ENCODE assay signal across 8 cellular contexts in the genomic region with DNA sequence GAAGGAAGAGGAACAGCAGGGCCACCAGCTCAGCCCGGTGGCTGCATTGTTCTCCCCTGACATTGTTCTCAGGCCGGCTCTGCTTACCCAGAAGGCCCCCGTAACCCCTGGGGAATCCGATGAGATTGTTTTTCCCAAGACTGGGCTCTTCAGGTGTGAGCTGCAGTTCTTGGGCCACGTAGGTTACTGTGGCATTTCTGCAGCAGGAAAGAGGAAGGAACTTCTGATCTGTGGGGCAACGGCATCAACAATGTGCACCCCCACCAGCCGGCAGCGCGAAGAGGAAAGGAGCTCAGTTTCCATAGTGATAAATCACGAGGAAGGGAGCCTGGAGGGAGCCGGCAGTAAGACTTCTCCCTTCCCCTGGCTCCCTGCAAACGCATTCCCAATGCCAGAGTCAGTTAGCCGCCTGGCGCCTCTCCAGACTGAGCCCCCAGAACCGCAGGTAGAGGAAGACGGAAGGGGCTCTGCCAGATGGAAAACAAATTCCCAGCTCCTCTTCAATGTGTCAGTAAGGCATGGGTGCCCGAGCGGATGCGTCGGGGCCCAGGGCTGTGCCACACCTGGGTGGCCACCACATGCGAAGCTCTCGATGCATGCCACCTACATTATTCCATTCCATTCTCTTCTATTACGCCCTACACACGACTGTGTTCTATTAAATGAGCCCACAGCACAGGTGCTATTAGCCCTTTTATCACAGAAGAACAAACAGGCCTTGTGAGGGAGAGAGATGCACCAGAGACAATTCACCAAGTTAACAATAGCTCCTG. TPM values are rescaled to one million over a fixed set of nuclear protein-coding genes. Genes with fewer than 3 reads are reported as not detected.
DNase-seq lines count a peak whose midpoint lies in the region; ATAC-seq and TF ChIP-seq lines count a peak whose summit lies in the region.

No MANE protein-coding gene starts in this region.

- peaks cover 59% of the 10 kb centered on the region for H3K4me1 Mint-ChIP-seq in CD14-positive monocyte
- no peaks in the 10 kb centered on the region for H3K4me1 Mint-ChIP-seq in stimulated activated effector memory CD8-positive, alpha-beta T cell treated with anti-CD3 and anti-CD28 coated beads, Interleukin-12 subunit alpha, Interleukin-12 subunit beta, amount 100 ng/mL, for 72 hours

- H4K20me1 ChIP-seq in MM.1S (ENCODE audit: insufficient read depth, low read length) = no peaks in the 10 kb centered on the region

- peak overlapping the region; percentile 93 to 99 (median 96) for H3K27ac Mint-ChIP-seq in CD14-positive monocyte
- no peak overlapping the region for H3K27ac Mint-ChIP-seq in stimulated activated effector memory CD8-positive, alpha-beta T cell treated with anti-CD3 and anti-CD28 coated beads, Interleukin-12 subunit alpha, Interleukin-12 subunit beta, amount 100 ng/mL, for 72 hours

- H3K27me3 Mint-ChIP-seq in CD14-positive monocyte (ENCODE audit: low read depth in 3 of 3) = peaks cover 0 to 2% (median 0%) of the 10 kb centered on the region in 3 donors

- H3K4me1 ChIP-seq in MM.1S (ENCODE audit: low read length) = peaks cover 12% of the 10 kb centered on the region

- no peak for ATAC-seq in stimulated activated effector memory CD8-positive, alpha-beta T cell treated with anti-CD3 and anti-CD28 coated beads, Interleukin-12 subunit alpha, Interleukin-12 subunit beta, amount 100 ng/mL, for 72 hours
- ATAC-seq in HG02763 (IDR thresholded peaks at IDR 0.05; ENCODE audit: unreplicated experiment) = no peak

- H2AFZ ChIP-seq in MM.1S (ENCODE audit: low read length) = no peak overlapping the region

- H3K36me3 ChIP-seq in MM.1S (replicated peaks; ENCODE audit: insufficient read depth, low read length) = no peaks in the 10 kb centered on the region

- peaks cover 0 to 3% (median 0%) of the 10 kb centered on the region in 7 donors for H3K9me3 Mint-ChIP-seq in CD14-positive monocyte
- H3K9me3 Mint-ChIP-seq in stimulated activated effector memory CD8-positive, alpha-beta T cell treated with anti-CD3 and anti-CD28 coated beads, Interleukin-12 subunit alpha, Interleukin-12 subunit beta, amount 100 ng/mL, for 72 hours = no peaks in the 10 kb centered on the region

- peak overlapping the region; percentile 97 to 100 for H3K4me3 Mint-ChIP-seq in CD14-positive monocyte
- peak overlapping the region; percentile 32 for H3K4me3 Mint-ChIP-seq in stimulated activated effector memory CD8-positive, alpha-beta T cell treated with anti-CD3 and anti-CD28 coated beads, Interleukin-12 subunit alpha, Interleukin-12 subunit beta, amount 100 ng/mL, for 72 hours

- TF ChIP-seq CTCF in CD14-positive monocyte (IDR thresholded peaks at IDR 0.05) = no peak
- no peak for TF ChIP-seq CTCF in cardiac fibroblast (IDR thresholded peaks at IDR 0.05; ENCODE audit: low read depth, low read length)
- TF ChIP-seq CTCF in MM.1S (IDR thresholded peaks at IDR 0.05; ENCODE audit: low read length) = no peak

- H3K27me3 ChIP-seq in MM.1S (replicated peaks; ENCODE audit: insufficient read depth, low read length) = no peaks in the 10 kb centered on the region

- no peaks in the 10 kb centered on the region for H3K79me2 ChIP-seq in MM.1S (ENCODE audit: low read length)

- H3F3A ChIP-seq in MM.1S (ENCODE audit: insufficient read depth, low read length) = no peaks in the 10 kb centered on the region

- DNase-seq in CD14-positive monocyte (ENCODE audit: low spot score) (peak; percentile 85), NCI-H146 (lab: John Stamatoyannopoulos, UW) (peak; percentile 73), cardiac fibroblast (ENCODE audit: low read depth in 2 of 2) (peak; percentile 77 to 88), kidney tubule cell (ENCODE audit: low spot score) (peak; percentile 62), amniotic stem cell (lab: John Stamatoyannopoulos, UW) (no peak), MM.1S (no peak)
- DNase-seq in stimulated activated effector memory CD8-positive, alpha-beta T cell treated with anti-CD3 and anti-CD28 coated beads, Interleukin-12 subunit alpha, Interleukin-12 subunit beta, amount 100 ng/mL, for 72 hours (ENCODE audit: low spot score in 2 of 2) = no peak

- H3K27ac ChIP-seq in MM.1S (ENCODE audit: low read length) = no peak overlapping the region

- H3K9ac ChIP-seq in MM.1S (ENCODE audit: low read length) = no peak overlapping the region

- no peak overlapping the region for H3K4me2 ChIP-seq in MM.1S (ENCODE audit: low read depth, low read length)

- no peak overlapping the region for H3K4me3 ChIP-seq in cardiac fibroblast (replicated peaks in 1 of 2; ENCODE audit: low read depth in 2 of 2, low read length in 2 of 2)
- H3K4me3 ChIP-seq in MM.1S (ENCODE audit: low read length) = no peak overlapping the region

- no peaks in the 10 kb centered on the region for H3K9me2 ChIP-seq in MM.1S (replicated peaks; ENCODE audit: insufficient read depth, low read length)

- H3K36me3 Mint-ChIP-seq in CD14-positive monocyte = peaks cover 19 to 42% of the 10 kb centered on the region in 2 donors
- peaks cover 4% of the 10 kb centered on the region for H3K36me3 Mint-ChIP-seq in stimulated activated effector memory CD8-positive, alpha-beta T cell treated with anti-CD3 and anti-CD28 coated beads, Interleukin-12 subunit alpha, Interleukin-12 subunit beta, amount 100 ng/mL, for 72 hours

- H3K9me3 ChIP-seq in MM.1S (replicated peaks; ENCODE audit: insufficient read depth, low read length) = no peaks in the 10 kb centered on the region

- intact Hi-C loops in CD14-positive monocyte (cut with micrococcal nuclease) = loop anchor here in 1 of 2 donors (5.0 kb wide), 1 partner anchor 35 kb away; no protein-coding TSS in a partner anchor

RNA-seq across cellular contexts. Expression of a gene that starts 21.5 kb away (rescaled TPM):
- polyA plus RNA-seq in CD14-positive monocyte = 100 to 1,000 TPM; 205 to 342 TPM

RNA-seq across cellular contexts. Expression of a gene that starts 36.7 kb away (rescaled TPM):
- polyA plus RNA-seq in CD14-positive monocyte = 10 to 100 TPM; 72.0 to 95.2 TPM

Comparison
In these comparisons a context has a peak if more than half of its experiments do, and no peak if none do; other contexts are left out.
1. DNase-seq: peak in CD14-positive monocyte (single experiment), NCI-H146 (single experiment), cardiac fibroblast (2 of 2) and kidney tubule cell (single experiment); none in stimulated activated effector memory CD8-positive, alpha-beta T cell treated with anti-CD3 and anti-CD28 coated beads, Interleukin-12 subunit alpha, Interleukin-12 subunit beta, amount 100 ng/mL, for 72 hours (0 of 2), amniotic stem cell (single experiment) and MM.1S (single experiment).